9 cellular contexts compared by ENCODE assay signal in the genomic region with DNA sequence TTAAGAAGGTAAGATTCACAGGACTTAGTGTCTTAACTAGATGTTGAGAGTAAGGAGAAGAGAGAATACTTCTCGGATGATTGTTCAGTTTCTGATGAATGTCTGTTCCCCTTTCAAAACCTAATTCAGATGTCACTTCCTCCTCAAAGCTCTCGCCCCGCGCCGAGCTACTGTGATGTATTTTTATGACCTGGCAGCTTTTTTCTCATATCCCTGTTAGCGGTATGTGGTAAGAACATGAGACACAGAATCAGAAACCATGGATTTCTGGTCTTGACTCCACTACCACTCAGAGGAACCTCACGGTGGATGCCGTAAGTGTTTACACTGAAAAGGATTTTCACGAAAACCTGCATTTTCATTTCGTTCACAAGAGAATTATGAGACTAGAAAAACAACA. TPM values are rescaled to one million over a fixed set of nuclear protein-coding genes. Genes with fewer than 3 reads are reported as not detected.
DNase-seq lines count a peak whose midpoint lies in the region; ATAC-seq and TF ChIP-seq lines count a peak whose summit lies in the region.
"Had no signal": no experiment of that assay in that cellular context is flagged by ENCODE, and none has a peak within 500 bp of the region (broad histone marks: within the 10 kb centered on the region; RNA-seq: fewer than 3 reads in every experiment).

No MANE protein-coding gene starts in this region.

- POLR2A ChIA-PET in activated naive CD8-positive, alpha-beta T cell treated with anti-CD3 and anti-CD28 coated beads, Interleukin-2, amount 10 ng/mL, durations not matched to agents 7 days and 5 days (lab: Charles Lee) = interaction anchor here (0.7 to 1.6 kb wide), 2 partner anchors 48 to 88 kb away, joined by 3 to 9 read pairs; a partner anchor contains a TSS

- no peaks in the 10 kb centered on the region for H3K27me3 Mint-ChIP-seq in activated naive CD8-positive, alpha-beta T cell treated with anti-CD3 and anti-CD28 coated beads, Interleukin-2, amount 10 ng/mL, durations not matched to agents 7 days and 5 days

- peak overlapping the region; percentile 57 for H3K4me3 Mint-ChIP-seq in activated naive CD8-positive, alpha-beta T cell treated with anti-CD3 and anti-CD28 coated beads, Interleukin-2, amount 10 ng/mL, durations not matched to agents 7 days and 5 days

- H3K27ac Mint-ChIP-seq in activated naive CD8-positive, alpha-beta T cell treated with anti-CD3 and anti-CD28 coated beads, Interleukin-2, amount 10 ng/mL, durations not matched to agents 7 days and 5 days = peak overlapping the region; percentile 77

- peak; percentile 44 for TF ChIP-seq POLR2A in GM18505 (IDR thresholded peaks at IDR 0.05; ENCODE audit: borderline replicate concordance, extremely low read depth, insufficient read depth, insufficient read length)

- peak; percentile 73 to 97 for DNase-seq in NOMO-1 (lab: John Stamatoyannopoulos, UW; ENCODE audit: unreplicated experiment in 2 of 2)
- peak; percentile 37 for DNase-seq in activated naive CD8-positive, alpha-beta T cell treated with anti-CD3 and anti-CD28 coated beads, Interleukin-2, amount 10 ng/mL, durations not matched to agents 7 days and 5 days
- DNase-seq in stimulated activated naive CD4-positive, alpha-beta T cell treated with Interleukin-2 at 50 U/mL for 16 hours (lab: John Stamatoyannopoulos, UW) = peak; percentile 63
- DNase-seq in NCI-H146 treated with DMSO at 0.1 percent for 48 hours (lab: John Stamatoyannopoulos, UW; ENCODE audit: unreplicated experiment) = no peak
- no peak for DNase-seq in DMS79 (lab: John Stamatoyannopoulos, UW)
- no peak for DNase-seq in superior temporal gyrus (ENCODE audit: extremely low spot score)

- ATAC-seq in GM18505 (IDR thresholded peaks at IDR 0.05; ENCODE audit: unreplicated experiment) (peak; percentile 82), HG02588 (IDR thresholded peaks at IDR 0.05; ENCODE audit: unreplicated experiment) (peak; percentile 87)
- peak; percentile 87 for ATAC-seq in activated naive CD8-positive, alpha-beta T cell treated with anti-CD3 and anti-CD28 coated beads, Interleukin-2, amount 10 ng/mL, durations not matched to agents 7 days and 5 days (ENCODE audit: low read depth)
- ATAC-seq: HCT116 had no signal

- H3K36me3 Mint-ChIP-seq in activated naive CD8-positive, alpha-beta T cell treated with anti-CD3 and anti-CD28 coated beads, Interleukin-2, amount 10 ng/mL, durations not matched to agents 7 days and 5 days = peaks cover 8% of the 10 kb centered on the region

- H3K4me1 Mint-ChIP-seq in activated naive CD8-positive, alpha-beta T cell treated with anti-CD3 and anti-CD28 coated beads, Interleukin-2, amount 10 ng/mL, durations not matched to agents 7 days and 5 days = peaks cover 17% of the 10 kb centered on the region

- no peaks in the 10 kb centered on the region for H3K9me3 Mint-ChIP-seq in activated naive CD8-positive, alpha-beta T cell treated with anti-CD3 and anti-CD28 coated beads, Interleukin-2, amount 10 ng/mL, durations not matched to agents 7 days and 5 days

RNA-seq across cellular contexts. Expression of a gene that starts 48.4 kb away (rescaled TPM):
- 10 to 100 TPM; 23.3 to 26.3 TPM for total RNA-seq in activated naive CD8-positive, alpha-beta T cell treated with anti-CD3 and anti-CD28 coated beads, Interleukin-2, amount 10 ng/mL, durations not matched to agents 7 days and 5 days

Comparison
In these comparisons a context has a peak if more than half of its experiments do, and no peak if none do; other contexts are left out.
1. DNase-seq: peak in NOMO-1 (2 of 2), activated naive CD8-positive, alpha-beta T cell treated with anti-CD3 and anti-CD28 coated beads, Interleukin-2, amount 10 ng/mL, durations not matched to agents 7 days and 5 days (single experiment) and stimulated activated naive CD4-positive, alpha-beta T cell treated with Interleukin-2 at 50 U/mL for 16 hours (single experiment); none in NCI-H146 treated with DMSO at 0.1 percent for 48 hours (single experiment), DMS79 (single experiment) and superior temporal gyrus (single experiment).
2. Peak in every context shown above with its lines, with median percentiles within 50 percentile points of each other: ATAC-seq.